8 cellular contexts compared by ENCODE assay signal in the genomic region with DNA sequence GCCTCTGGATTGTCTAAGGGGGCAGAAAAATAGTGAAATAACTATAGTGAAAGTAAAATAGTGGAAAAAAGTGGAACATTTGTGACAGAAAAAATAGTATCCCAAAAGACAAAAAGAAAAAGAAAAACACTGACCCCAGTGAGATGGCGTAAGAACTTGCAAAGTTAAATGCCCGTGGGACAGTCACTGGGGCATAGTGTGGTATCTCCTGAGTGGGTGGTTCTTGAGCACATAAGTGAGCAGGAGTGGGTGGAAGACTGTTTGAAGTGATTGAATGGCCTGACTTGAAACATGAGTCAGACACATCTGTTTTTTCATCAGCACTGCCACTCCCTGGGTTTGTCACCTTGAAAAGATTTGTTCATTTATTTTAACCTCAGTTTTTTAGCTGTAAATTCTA. TPM values are rescaled to one million over a fixed set of nuclear protein-coding genes. Genes with fewer than 3 reads are reported as not detected.
DNase-seq lines count a peak whose midpoint lies in the region; ATAC-seq, FAIRE-seq and TF ChIP-seq lines count a peak whose summit lies in the region.

No MANE protein-coding gene starts in this region.

- H3K36me3 ChIP-seq in breast epithelium: no peaks in the 10 kb centered on the region

- no peaks in the 10 kb centered on the region for H3K27me3 ChIP-seq in breast epithelium

- H3K27ac Mint-ChIP-seq in MCF 10A (ENCODE audit: low read depth, unreplicated experiment) (peak overlapping the region; percentile 100), immature natural killer cell (peak overlapping the region; percentile 67 to 99 (median 87)), type B pancreatic cell (peak overlapping the region; percentile 94)

- TF ChIP-seq POLR2A in breast epithelium (IDR thresholded peaks at IDR 0.05): no peak

- no peaks in the 10 kb centered on the region for H3K4me1 ChIP-seq in breast epithelium

- no peaks in the 10 kb centered on the region for H3K9me3 ChIP-seq in breast epithelium

- ATAC-seq in GM19023 (IDR thresholded peaks at IDR 0.05; ENCODE audit: unreplicated experiment) (no peak), GM18861 (IDR thresholded peaks at IDR 0.05; ENCODE audit: unreplicated experiment) (no peak)

- H3K4me3 ChIP-seq in breast epithelium: no peak overlapping the region

- H3K27me3 Mint-ChIP-seq in MCF 10A (ENCODE audit: insufficient read depth, unreplicated experiment) (no peaks in the 10 kb centered on the region), immature natural killer cell (ENCODE audit: low read depth in 3 of 3) (peaks cover 7 to 16% (median 10%) of the 10 kb centered on the region in 3 donors), type B pancreatic cell (peaks cover 5% of the 10 kb centered on the region)

- no peak overlapping the region for H3K27ac ChIP-seq in breast epithelium

- H3K4me1 Mint-ChIP-seq in MCF 10A (ENCODE audit: insufficient read depth, unreplicated experiment) (peaks cover 32% of the 10 kb centered on the region), immature natural killer cell (peaks cover 63 to 80% of the 10 kb centered on the region in 2 donors), type B pancreatic cell (ENCODE audit: unreplicated experiment) (peaks cover 32% of the 10 kb centered on the region)

- intact Hi-C loops in MCF 10A (cut with micrococcal nuclease) (loop anchor here (2.0 to 5.0 kb wide), 4 partner anchors 59 to 304 kb away; partner anchors contain the start of genes ZNF431, ZNF708, ZNF714 and ZNF85), breast epithelium (cut with DNase I; ENCODE audit: low total_unique reads) (no loop called here)

- FAIRE-seq in D721Med (lab: Jason Lieb, UNC): no peak

- H3K4me3 Mint-ChIP-seq in MCF 10A (ENCODE audit: unreplicated experiment): peak overlapping the region; percentile 99
- H3K4me3 Mint-ChIP-seq in immature natural killer cell: peak overlapping the region in 4 of 5 donors; percentile 20 to 100 (median 62)
- peak overlapping the region; percentile 100 for H3K4me3 Mint-ChIP-seq in type B pancreatic cell

- CTCF ChIA-PET in MCF 10A (lab: Yijun Ruan, JAX): interaction anchor here (0.7 to 1.0 kb wide), 2 partner anchors 13 to 120 kb away, joined by 5 to 6 read pairs; no protein-coding TSS in a partner anchor

- H3K36me3 Mint-ChIP-seq in MCF 10A (ENCODE audit: insufficient read depth, unreplicated experiment) (peaks cover 45% of the 10 kb centered on the region), immature natural killer cell (peaks cover 12 to 25% (median 12%) of the 10 kb centered on the region in 3 donors), type B pancreatic cell (peaks cover 44% of the 10 kb centered on the region)

- H3K9me3 Mint-ChIP-seq in MCF 10A (ENCODE audit: unreplicated experiment) (peaks cover 7% of the 10 kb centered on the region), immature natural killer cell (no peaks in the 10 kb centered on the region), type B pancreatic cell (no peaks in the 10 kb centered on the region)

- POLR2A ChIA-PET in MCF 10A (lab: Yijun Ruan, JAX): interaction anchor here (0.6 to 5.4 kb wide), 12 partner anchors 15 to 1121 kb away, joined by 3 to 72 read pairs (median 4); partner anchors contain the start of genes ZNF431, ZNF708, ZNF714 and ZNF737

- DNase-seq in MCF 10A (ENCODE audit: unreplicated experiment): peak; percentile 78
- DNase-seq in breast epithelium (ENCODE audit: low spot score in 2 of 2): no peak
- DNase-seq in activated T-cell treated with anti-CD3 and anti-CD28 coated beads, Interleukin-2, amount 50 U/mL, for 48 hours: peak; percentile 43 to 50
- DNase-seq in immature natural killer cell: no peak
- DNase-seq in type B pancreatic cell (ENCODE audit: extremely low spot score, unreplicated experiment): no peak
- no peak for DNase-seq in D721Med (ENCODE audit: insufficient read length, low spot score)

- TF ChIP-seq CTCF in MCF 10A (IDR thresholded peaks at IDR 0.05; ENCODE audit: unreplicated experiment) (no peak), breast epithelium (IDR thresholded peaks at IDR 0.05) (no peak), type B pancreatic cell (conservative IDR thresholded peaks at IDR 0.05) (no peak), D721Med (IDR thresholded peaks at IDR 0.05; ENCODE audit: insufficient read depth, missing control alignments) (no peak)

- no TSS peak for BruUV-seq in MCF 10A (replicated peaks; lab: Mats Ljungman, UMichigan)

RNA-seq across cellular contexts. Expression of gene ZNF430, which starts 2.5 kb away (rescaled TPM):
- total RNA-seq in MCF 10A (2022): 12.9 and 13.9 TPM in 2 replicates
- total RNA-seq in breast epithelium: 10 to 100 TPM in 2 of 3 donors, 1 to 10 TPM in 1; 8.3 to 19.0 (median 10.2) TPM
- polyA plus RNA-seq in immature natural killer cell: 10 to 100 TPM; 11.7 to 38.7 (median 23.1) TPM
- 13.4 and 17.3 TPM in 2 replicates for total RNA-seq in type B pancreatic cell (ENCODE audit: low replicate concordance)

RNA-seq across cellular contexts. Expression of gene ZNF714, which starts 59.0 kb away (rescaled TPM):
- total RNA-seq in MCF 10A (2022) (10.0 and 11.0 TPM in 2 replicates), breast epithelium (10 to 100 TPM in 2 of 3 donors, 1 to 10 TPM in 1; 5.8 to 15.2 (median 11.1) TPM), type B pancreatic cell (ENCODE audit: low replicate concordance) (20.7 and 40.6 TPM in 2 replicates)
- 1 to 10 TPM; 2.1 to 7.0 (median 4.1) TPM for polyA plus RNA-seq in immature natural killer cell

Comparison
In these comparisons a context has a peak if more than half of its experiments do, and no peak if none do; other contexts are left out.
1. DNase-seq: peak in MCF 10A (single experiment) and activated T-cell treated with anti-CD3 and anti-CD28 coated beads, Interleukin-2, amount 50 U/mL, for 48 hours (2 of 2); none in breast epithelium (0 of 2), immature natural killer cell (0 of 3), type B pancreatic cell (single experiment) and D721Med (single experiment).
2. Peak in every context shown above with its lines, with median percentiles within 50 percentile points of each other: H3K27ac Mint-ChIP-seq and H3K4me3 Mint-ChIP-seq.